In genomic region chr9:4530375-4530774, GRCh38 we compare ENCODE assay signal across 10 cellular contexts. TPM values are rescaled to one million over a fixed set of nuclear protein-coding genes. Genes with fewer than 3 reads are reported as not detected.
A peak's percentile ranks its signal among the peaks of the same experiment; 100 is the strongest.
DNase-seq lines count a peak whose midpoint lies in the region; ATAC-seq and TF ChIP-seq lines count a peak whose summit lies in the region.
"Had no signal": no experiment of that assay in that cellular context is flagged by ENCODE, and none has a peak within 500 bp of the region (broad histone marks: within the 10 kb centered on the region; RNA-seq: fewer than 3 reads in every experiment).

No MANE protein-coding gene starts in this region.

- H3K4me1 ChIP-seq in osteoblast (ENCODE audit: insufficient read depth, low read length) = peaks cover 9% of the 10 kb centered on the region
- H3K4me1 ChIP-seq: pancreas had no signal

- H3K27me3 Mint-ChIP-seq in activated CD4-positive, alpha-beta T cell treated with anti-CD3 and anti-CD28 coated beads for 36 hours = no peaks in the 10 kb centered on the region
- no peaks in the 10 kb centered on the region for H3K27me3 Mint-ChIP-seq in T-helper 1 cell treated with Interleukin-12 subunit alpha and Interleukin-12 subunit beta and Interleukin-4 antibody, amounts not matched to agents 30 μg/mL and 1 μg/mL, for 36 hours (ENCODE audit: low read depth)

- peak overlapping the region; percentile 43 for H3K27ac ChIP-seq in osteoblast (ENCODE audit: low read depth, low read length)
- H3K27ac ChIP-seq: pancreas had no signal

- peaks cover 2% of the 10 kb centered on the region for H3K36me3 Mint-ChIP-seq in activated CD4-positive, alpha-beta T cell treated with anti-CD3 and anti-CD28 coated beads for 36 hours (ENCODE audit: low read depth)
- peaks cover 1% of the 10 kb centered on the region for H3K36me3 Mint-ChIP-seq in T-helper 1 cell treated with Interleukin-12 subunit alpha and Interleukin-12 subunit beta and Interleukin-4 antibody, amounts not matched to agents 30 μg/mL and 1 μg/mL, for 36 hours (ENCODE audit: low read depth)

- H4K20me1 ChIP-seq in osteoblast (ENCODE audit: insufficient read depth, low read length) = no peaks in the 10 kb centered on the region

- DNase-seq in activated CD4-positive, alpha-beta T cell treated with anti-CD3 and anti-CD28 coated beads for 36 hours = no peak
- DNase-seq in activated CD4-positive, alpha-beta T cell treated with anti-CD3 and anti-CD28 coated beads for 4 hours = no peak
- DNase-seq in osteoblast (ENCODE audit: insufficient read length, low spot score, missing footprints) (no peak), NCI-H82 treated with DMSO at 0.1 percent for 48 hours (lab: John Stamatoyannopoulos, UW; ENCODE audit: unreplicated experiment) (no peak), NCI-H2081 treated with DMSO at 0.1 percent for 48 hours (lab: John Stamatoyannopoulos, UW) (no peak)
- DNase-seq: activated CD4-positive, alpha-beta T cell treated with anti-CD3 and anti-CD28 coated beads, Interleukin-2, amount 50 U/mL, for 1 hour; pancreas had no signal

- no peaks in the 10 kb centered on the region for H3K79me2 ChIP-seq in osteoblast (ENCODE audit: insufficient read depth, low read length)

- intact Hi-C loops in activated CD4-positive, alpha-beta T cell treated with anti-CD3 and anti-CD28 coated beads for 36 hours (cut with DNase I, micrococcal nuclease) = no loop called here

- no peaks in the 10 kb centered on the region for H3K9me3 ChIP-seq in osteoblast (ENCODE audit: low read depth, low read length)
- H3K9me3 ChIP-seq: pancreas had no signal

- CTCF ChIA-PET in activated CD4-positive, alpha-beta T cell treated with anti-CD3 and anti-CD28 coated beads for 36 hours (lab: Charles Lee) = no interaction called here

- POLR2A ChIA-PET in activated CD4-positive, alpha-beta T cell treated with anti-CD3 and anti-CD28 coated beads for 36 hours (lab: Charles Lee) = no interaction called here

- H3K36me3 ChIP-seq in osteoblast (ENCODE audit: insufficient read depth, low read length) = no peaks in the 10 kb centered on the region
- H3K36me3 ChIP-seq: pancreas had no signal

- no peaks in the 10 kb centered on the region for H3K27me3 ChIP-seq in osteoblast (ENCODE audit: insufficient read depth, low read length)
- H3K27me3 ChIP-seq: pancreas had no signal

- no peak overlapping the region for H2AFZ ChIP-seq in osteoblast (ENCODE audit: low read length)

- peak; percentile 60 for ATAC-seq in activated CD4-positive, alpha-beta T cell treated with anti-CD3 and anti-CD28 coated beads for 36 hours
- ATAC-seq in HG02870 (IDR thresholded peaks at IDR 0.05; ENCODE audit: unreplicated experiment) = peak; percentile 89
- ATAC-seq in HG02763 (IDR thresholded peaks at IDR 0.05; ENCODE audit: unreplicated experiment) = no peak

- no peak overlapping the region for H3K4me3 Mint-ChIP-seq in activated CD4-positive, alpha-beta T cell treated with anti-CD3 and anti-CD28 coated beads for 36 hours
- H3K4me3 Mint-ChIP-seq in T-helper 1 cell treated with Interleukin-12 subunit alpha and Interleukin-12 subunit beta and Interleukin-4 antibody, amounts not matched to agents 30 μg/mL and 1 μg/mL, for 36 hours = no peak overlapping the region

- TF ChIP-seq CTCF in osteoblast (IDR thresholded peaks at IDR 0.05; ENCODE audit: extremely low read depth, low read depth, low read length) = no peak

- no peak overlapping the region for H3K27ac Mint-ChIP-seq in activated CD4-positive, alpha-beta T cell treated with anti-CD3 and anti-CD28 coated beads for 36 hours
- H3K27ac Mint-ChIP-seq in T-helper 1 cell treated with Interleukin-12 subunit alpha and Interleukin-12 subunit beta and Interleukin-4 antibody, amounts not matched to agents 30 μg/mL and 1 μg/mL, for 36 hours = peak overlapping the region; percentile 24

- peaks cover 22% of the 10 kb centered on the region for H3K4me1 Mint-ChIP-seq in activated CD4-positive, alpha-beta T cell treated with anti-CD3 and anti-CD28 coated beads for 36 hours
- H3K4me1 Mint-ChIP-seq in T-helper 1 cell treated with Interleukin-12 subunit alpha and Interleukin-12 subunit beta and Interleukin-4 antibody, amounts not matched to agents 30 μg/mL and 1 μg/mL, for 36 hours (ENCODE audit: low read depth) = peaks cover 6% of the 10 kb centered on the region

- no peak overlapping the region for H3K4me3 ChIP-seq in osteoblast (ENCODE audit: insufficient read depth, low read length)
- H3K4me3 ChIP-seq: pancreas had no signal

- H3K9me3 Mint-ChIP-seq in activated CD4-positive, alpha-beta T cell treated with anti-CD3 and anti-CD28 coated beads for 36 hours (ENCODE audit: low read depth) = peaks cover 4% of the 10 kb centered on the region
- H3K9me3 Mint-ChIP-seq in T-helper 1 cell treated with Interleukin-12 subunit alpha and Interleukin-12 subunit beta and Interleukin-4 antibody, amounts not matched to agents 30 μg/mL and 1 μg/mL, for 36 hours = peaks cover 6% of the 10 kb centered on the region

- no peak overlapping the region for H3K4me2 ChIP-seq in osteoblast (ENCODE audit: insufficient read depth, low read length)

RNA-seq across cellular contexts. Expression of gene SLC1A1, which starts 40.1 kb away (rescaled TPM):
- total RNA-seq in activated CD4-positive, alpha-beta T cell treated with anti-CD3 and anti-CD28 coated beads for 36 hours = under 1 TPM; 0.18 to 0.23 TPM
- 20.0 and 25.7 TPM in 2 replicates for total RNA-seq in osteoblast

Comparison
In these comparisons a context has a peak if more than half of its experiments do, and no peak if none do; other contexts are left out.
1. RNA of gene SLC1A1, which starts 40.1 kb away (total RNA-seq): 20.0 to 25.7 TPM in osteoblast; 0.18 to 0.23 TPM in activated CD4-positive, alpha-beta T cell treated with anti-CD3 and anti-CD28 coated beads for 36 hours; every median in the first group is over 10 times any median in the second.